In the genomic region with DNA sequence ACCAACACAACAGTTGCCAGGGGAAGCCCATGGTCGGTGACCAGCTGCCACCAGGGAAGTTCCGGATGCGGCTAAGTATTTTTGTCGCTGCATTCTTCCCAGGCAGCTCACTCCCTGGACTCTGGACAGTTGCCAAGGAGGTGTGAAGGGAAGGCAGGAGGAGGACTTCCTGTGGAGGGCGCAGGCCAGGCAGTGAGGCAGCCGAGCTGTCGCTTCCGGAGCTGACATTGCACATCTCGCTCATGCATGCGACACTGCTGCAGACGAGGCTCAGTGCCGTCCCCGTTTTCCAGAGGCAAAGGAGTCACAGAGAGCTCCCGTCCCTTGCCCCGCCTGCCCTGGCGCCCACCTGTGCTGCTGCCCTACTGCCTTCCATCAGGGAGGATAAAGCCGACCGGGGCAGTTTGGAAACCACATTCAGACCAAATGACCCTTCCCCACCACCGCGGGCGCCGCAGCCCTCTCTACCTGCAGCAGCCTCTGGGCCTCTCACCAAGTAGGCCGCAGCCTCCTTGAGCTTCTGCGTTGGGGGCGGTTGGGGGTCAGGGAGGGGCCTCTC, we compare ENCODE assay signal across 9 cellular contexts.
A peak's percentile ranks its signal among the peaks of the same experiment; 100 is the strongest.
DNase-seq lines count a peak whose midpoint lies in the region; ATAC-seq and TF ChIP-seq lines count a peak whose summit lies in the region.
"Had no signal": no experiment of that assay in that cellular context is flagged by ENCODE, and none has a peak within 500 bp of the region (broad histone marks: within the 10 kb centered on the region; RNA-seq: fewer than 3 reads in every experiment).

No MANE protein-coding gene starts in this region.

- no peak overlapping the region for H3K4me2 ChIP-seq in IMR-90 (ENCODE audit: low read depth, low read length)

- intact Hi-C loops in IMR-90 (cut with micrococcal nuclease) (no loop called here), body of pancreas (cut with DNase I) (no loop called here), uterus (cut with DNase I; ENCODE audit: low total_unique reads) (no loop called here)
- intact Hi-C loops in activated T-helper 2 cell treated with anti-CD3 and anti-CD28 coated beads, Interferon-gamma antibody, Interleukin-2, Interleukin-4, amounts not matched to agents 10 μg/mL and 5 μg/mL and 100 μg/mL, durations not matched to agents 14 hours and 24 hours and 36 hours (cut with micrococcal nuclease): no loop called here

- no peak overlapping the region for H3K4ac ChIP-seq in IMR-90 (ENCODE audit: low read depth, low read length)

- no peak overlapping the region for H4K5ac ChIP-seq in IMR-90 (ENCODE audit: low read depth, low read length)

- CTCF ChIA-PET in IMR-90 (lab: Yijun Ruan, JAX): no interaction called here

- peaks cover 9% of the 10 kb centered on the region; the same call in 1 of the 2 replicates for H3K9me1 ChIP-seq in IMR-90 (ENCODE audit: insufficient read depth, low read length)

- peaks cover 30% of the 10 kb centered on the region for H3K27me3 Mint-ChIP-seq in memory B cell
- H3K27me3 Mint-ChIP-seq in activated T-helper 2 cell treated with anti-CD3 and anti-CD28 coated beads, Interferon-gamma antibody, Interleukin-2, Interleukin-4, amounts not matched to agents 10 μg/mL and 5 μg/mL and 100 μg/mL, durations not matched to agents 14 hours and 24 hours and 36 hours (ENCODE audit: low read depth): peaks cover 69% of the 10 kb centered on the region

- H3K23ac ChIP-seq in IMR-90 (ENCODE audit: low read depth, low read length): 0 out of 2 replicates have a peak overlapping the region, but pooled peaks have one; percentile 4

- in situ Hi-C loops in IMR-90 (cut with MboI; ENCODE audit: low sequenced_read_pairs): no loop called here

- no peak overlapping the region for H2BK120ac ChIP-seq in IMR-90 (ENCODE audit: low read depth, low read length)

- no peak overlapping the region for H3K27ac ChIP-seq in IMR-90 (ENCODE audit: insufficient read depth, low read length)
- peak overlapping the region in 2 of 4 donors; percentile 48 to 63 for H3K27ac ChIP-seq in body of pancreas
- no peak overlapping the region for H3K27ac ChIP-seq in uterus

- no peak overlapping the region for H2AK9ac ChIP-seq in IMR-90 (replicated peaks; ENCODE audit: low read depth, low read length, poor library complexity)

- DNase-seq in COLO668 (lab: John Stamatoyannopoulos, UW; ENCODE audit: unreplicated experiment) (peak; percentile 96), IMR-90 (peak; percentile 65), body of pancreas (peak; percentile 47 to 68 (median 60)), memory B cell (ENCODE audit: low spot score in 2 of 2) (peak in 1 of 2 donors; percentile 15), occipital lobe (lab: John Stamatoyannopoulos, UW) (no peak), uterus (no peak)
- DNase-seq in activated T-helper 2 cell treated with anti-CD3 and anti-CD28 coated beads, Interferon-gamma antibody, Interleukin-2, Interleukin-4, amounts not matched to agents 10 μg/mL and 5 μg/mL and 100 μg/mL, durations not matched to agents 14 hours and 24 hours and 36 hours (ENCODE audit: low spot score): no peak

- 0 out of 4 replicates have a peak overlapping the region, but pooled peaks of 1 of the 2 experiments have one; percentile 19 for H4K8ac ChIP-seq in IMR-90 (ENCODE audit: low read depth in 2 of 2, low read length in 2 of 2)

- H3K56ac ChIP-seq in IMR-90 (ENCODE audit: extremely low read depth, insufficient read depth, low read length): no peak overlapping the region

- no peaks in the 10 kb centered on the region for H3K36me3 Mint-ChIP-seq in memory B cell
- no peaks in the 10 kb centered on the region for H3K36me3 Mint-ChIP-seq in activated T-helper 2 cell treated with anti-CD3 and anti-CD28 coated beads, Interferon-gamma antibody, Interleukin-2, Interleukin-4, amounts not matched to agents 10 μg/mL and 5 μg/mL and 100 μg/mL, durations not matched to agents 14 hours and 24 hours and 36 hours (ENCODE audit: low read depth)

- H3K36me3 ChIP-seq in IMR-90 (ENCODE audit: control insufficient read depth, insufficient read depth, low read length): no peaks in the 10 kb centered on the region
- H3K36me3 ChIP-seq in body of pancreas (replicated peaks in 1 of 2; ENCODE audit: insufficient read depth in 1 of 2, low read depth in 2 of 2): no peaks in the 10 kb centered on the region
- no peaks in the 10 kb centered on the region for H3K36me3 ChIP-seq in uterus

- TF ChIP-seq POLR2A in IMR-90 (IDR thresholded peaks at IDR 0.05; ENCODE audit: low read depth, low read length) (no peak), body of pancreas (IDR thresholded peaks at IDR 0.05) (peak in 1 of 3 donors; percentile 20), uterus (IDR thresholded peaks at IDR 0.05) (no peak)

- peak overlapping the region; percentile 56 for H3K4me3 Mint-ChIP-seq in memory B cell
- no peak overlapping the region for H3K4me3 Mint-ChIP-seq in activated T-helper 2 cell treated with anti-CD3 and anti-CD28 coated beads, Interferon-gamma antibody, Interleukin-2, Interleukin-4, amounts not matched to agents 10 μg/mL and 5 μg/mL and 100 μg/mL, durations not matched to agents 14 hours and 24 hours and 36 hours (ENCODE audit: low read depth)
- H3K4me3 Mint-ChIP-seq: central memory CD8-positive, alpha-beta T cell had no signal

- no peaks in the 10 kb centered on the region for H3K79me1 ChIP-seq in IMR-90 (ENCODE audit: low read depth in 1 of 2, low read length in 2 of 2)

- H2BK15ac ChIP-seq in IMR-90 (ENCODE audit: low read depth, low read length): no peak overlapping the region; the same call in 2 of the 3 replicates

- dilution Hi-C loops in IMR-90 (cut with HindIII; ENCODE audit: low sequenced_read_pairs, unreplicated experiment): no loop called here

- no peak overlapping the region for H3K4me3 ChIP-seq in IMR-90 (ENCODE audit: insufficient read depth, low read depth, low read length)
- no peak overlapping the region for H3K4me3 ChIP-seq in body of pancreas
- no peak overlapping the region for H3K4me3 ChIP-seq in uterus

- H4K20me1 ChIP-seq in IMR-90 (ENCODE audit: insufficient read depth, low read length): no peaks in the 10 kb centered on the region

- no peak for TF ChIP-seq RAD21 in IMR-90 (IDR thresholded peaks at IDR 0.05; ENCODE audit: low read length)

- H3K4me1 ChIP-seq in IMR-90 (ENCODE audit: control insufficient read depth, insufficient read depth, low read length) (peaks cover 17% of the 10 kb centered on the region), body of pancreas (peaks cover 24% of the 10 kb centered on the region), uterus (no peaks in the 10 kb centered on the region)

- H2BK20ac ChIP-seq in IMR-90 (ENCODE audit: low read depth, low read length): no peak overlapping the region; the same call in 1 of the 2 replicates

- H3K9me3 Mint-ChIP-seq in memory B cell: no peaks in the 10 kb centered on the region
- H3K9me3 Mint-ChIP-seq in activated T-helper 2 cell treated with anti-CD3 and anti-CD28 coated beads, Interferon-gamma antibody, Interleukin-2, Interleukin-4, amounts not matched to agents 10 μg/mL and 5 μg/mL and 100 μg/mL, durations not matched to agents 14 hours and 24 hours and 36 hours: no peaks in the 10 kb centered on the region
- H3K9me3 Mint-ChIP-seq: central memory CD8-positive, alpha-beta T cell had no signal

- 42% methylated on average over 7 of the region's 25 CpGs; no CpG with 5 or more reads in 1 of the 2 experiments for WGBS in IMR-90 (ENCODE audit: extremely low coverage in 2 of 2, insufficient read length in 1 of 2), 2 experiments
- WGBS in body of pancreas, 2 donors: 31 to 37% methylated on average over 4 to 25 of the region's 25 CpGs

- H2AFZ ChIP-seq in IMR-90 (replicated peaks; ENCODE audit: low read length, poor library complexity): peak overlapping the region; percentile 60

- peaks cover 5% of the 10 kb centered on the region for H3K4me1 Mint-ChIP-seq in memory B cell
- no peaks in the 10 kb centered on the region for H3K4me1 Mint-ChIP-seq in activated T-helper 2 cell treated with anti-CD3 and anti-CD28 coated beads, Interferon-gamma antibody, Interleukin-2, Interleukin-4, amounts not matched to agents 10 μg/mL and 5 μg/mL and 100 μg/mL, durations not matched to agents 14 hours and 24 hours and 36 hours (ENCODE audit: low read depth)
- H3K4me1 Mint-ChIP-seq: central memory CD8-positive, alpha-beta T cell had no signal

- H2AK5ac ChIP-seq in IMR-90 (ENCODE audit: low read depth, low read length): no peak overlapping the region

- no peak overlapping the region for H3K27ac Mint-ChIP-seq in memory B cell
- no peak overlapping the region for H3K27ac Mint-ChIP-seq in activated T-helper 2 cell treated with anti-CD3 and anti-CD28 coated beads, Interferon-gamma antibody, Interleukin-2, Interleukin-4, amounts not matched to agents 10 μg/mL and 5 μg/mL and 100 μg/mL, durations not matched to agents 14 hours and 24 hours and 36 hours

- POLR2A ChIA-PET in IMR-90 (lab: Charles Lee; ENCODE audit: unreplicated experiment): no interaction called here

- no TSS peak for BruUV-seq in IMR-90 (replicated peaks; lab: Mats Ljungman, UMichigan)

- ATAC-seq in IMR-90 (ENCODE audit: low read depth): no peak
- peak; percentile 62 for ATAC-seq in body of pancreas
- peak; percentile 22 for ATAC-seq in memory B cell (ENCODE audit: low read depth)
- no peak for ATAC-seq in HG03159 (IDR thresholded peaks at IDR 0.05; ENCODE audit: unreplicated experiment)

- TF ChIP-seq CTCF in IMR-90 (conservative IDR thresholded peaks at IDR 0.05; ENCODE audit: low read depth, low read length): no peak
- TF ChIP-seq CTCF in body of pancreas (IDR thresholded peaks at IDR 0.05): peak in 1 of 7 experiments; percentile 9
- no peak for TF ChIP-seq CTCF in uterus (IDR thresholded peaks at IDR 0.05)

- H3K9ac ChIP-seq in IMR-90 (ENCODE audit: low read depth, low read length): no peak overlapping the region

- no peak overlapping the region for H2BK5ac ChIP-seq in IMR-90 (ENCODE audit: low read depth, low read length, poor library complexity, severe bottlenecking)

- H3K9me3 ChIP-seq in IMR-90 (ENCODE audit: control insufficient read depth, insufficient read depth, low read length) (no peaks in the 10 kb centered on the region), body of pancreas (no peaks in the 10 kb centered on the region), uterus (no peaks in the 10 kb centered on the region)

- H4K91ac ChIP-seq in IMR-90 (ENCODE audit: insufficient read depth, low read depth, low read length): no peak overlapping the region

- H3K27me3 ChIP-seq in IMR-90 (ENCODE audit: control insufficient read depth, insufficient read depth, low read length) (peaks cover 9% of the 10 kb centered on the region; the same call in 1 of the 2 replicates), body of pancreas (no peaks in the 10 kb centered on the region), uterus (no peaks in the 10 kb centered on the region)

- H3K14ac ChIP-seq in IMR-90 (replicated peaks; ENCODE audit: low read depth, low read length): no peak overlapping the region

- H3K18ac ChIP-seq in IMR-90 (ENCODE audit: low read depth, low read length): no peak overlapping the region

TF ChIP-seq in IMR-90, 13 proteins besides CTCF, POLR2A, EP300 and RAD21 (continues in another document):
- TF ChIP-seq CHD1 (IDR thresholded peaks at IDR 0.05; ENCODE audit: low read depth, low read length): no peak
- TF ChIP-seq MAZ (IDR thresholded peaks at IDR 0.05; ENCODE audit: borderline replicate concordance, low read depth, low read length): no peak
- TF ChIP-seq CEBPB (IDR thresholded peaks at IDR 0.05; ENCODE audit: low read depth, low read length): no peak
- TF ChIP-seq NFE2L2 (IDR thresholded peaks at IDR 0.05; ENCODE audit: low read depth, low read length): no peak
- TF ChIP-seq RCOR1 (IDR thresholded peaks at IDR 0.05; ENCODE audit: insufficient replicate concordance, low read length): no peak

Comparison
In these comparisons a context has a peak if more than half of its experiments do, and no peak if none do; other contexts are left out.
1. DNase-seq: peak in COLO668 (single experiment), IMR-90 (single experiment) and body of pancreas (4 of 4); none in occipital lobe (single experiment), activated T-helper 2 cell treated with anti-CD3 and anti-CD28 coated beads, Interferon-gamma antibody, Interleukin-2, Interleukin-4, amounts not matched to agents 10 μg/mL and 5 μg/mL and 100 μg/mL, durations not matched to agents 14 hours and 24 hours and 36 hours (single experiment) and uterus (0 of 2).
2. ATAC-seq: peak in body of pancreas (single experiment) and memory B cell (single experiment); none in IMR-90 (single experiment) and HG03159 (single experiment).